Comparison of ENCODE assay signal across 18 cellular contexts in the genomic region with DNA sequence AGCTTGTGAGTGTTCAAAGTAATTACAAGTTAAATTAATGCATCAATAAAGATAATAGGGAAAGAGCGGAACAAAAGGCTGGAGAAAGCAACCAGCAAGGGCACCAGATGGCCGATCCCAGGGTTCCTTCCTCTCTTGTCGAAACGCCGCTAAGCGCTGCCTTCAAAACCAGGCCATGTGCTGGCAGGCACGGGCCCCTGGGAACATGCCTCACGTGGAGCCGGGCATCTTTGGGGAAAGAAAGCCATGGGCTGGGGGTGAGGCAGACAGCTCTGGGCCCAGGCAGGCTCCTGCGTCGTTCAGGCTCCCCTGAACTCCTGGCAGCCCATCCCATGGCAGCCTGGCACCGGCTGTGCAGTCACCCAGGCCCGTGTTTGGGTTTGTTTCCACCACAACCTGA.
DNase-seq lines count a peak whose midpoint lies in the region; ATAC-seq, FAIRE-seq and TF ChIP-seq lines count a peak whose summit lies in the region.
"Had no signal": no experiment of that assay in that cellular context is flagged by ENCODE, and none has a peak within 500 bp of the region (broad histone marks: within the 10 kb centered on the region; RNA-seq: fewer than 3 reads in every experiment).

No MANE protein-coding gene starts in this region.

- intact Hi-C loops in A673 (cut with micrococcal nuclease; ENCODE audit: unreplicated experiment) (no loop called here), CD14-positive monocyte (cut with micrococcal nuclease) (no loop called here)

- H2AFZ ChIP-seq in H1 (ENCODE audit: low read length) = no peak overlapping the region

- H3K14ac ChIP-seq in H1 (ENCODE audit: insufficient read length) = no peak overlapping the region

- H2BK12ac ChIP-seq in H1 (ENCODE audit: low read depth, low read length) = no peak overlapping the region

- H3K18ac ChIP-seq in H1 (ENCODE audit: extremely low read depth, low read length) = no peak overlapping the region

- DNase-seq in A673 (ENCODE audit: low spot score) (peak; percentile 59), BE2C (peak; percentile 64), NCI-H2171 (lab: John Stamatoyannopoulos, UW) (peak; percentile 86), H1 (ENCODE audit: low read depth in 1 of 2, low spot score in 2 of 2) (no peak), CD14-positive monocyte (ENCODE audit: low spot score) (no peak)
- DNase-seq: AML-193; CD4-positive, CD25-positive, alpha-beta regulatory T cell; COR-L47; NCI-H1417; NCI-H1930; NK-92 treated with Interleukin-12 subunit alpha and Interleukin-12 subunit beta, amount 100 ng/mL, for 24 hours; Peyer's patch; SHP77 had no signal

- TF ChIP-seq RAD21 in H1 (IDR thresholded peaks at IDR 0.05 in 1 of 2, conservative IDR thresholded peaks at IDR 0.05 in 1 of 2; ENCODE audit: low read depth in 2 of 2, low read length in 2 of 2) = no peak

- H3K4me1 ChIP-seq in A673 (ENCODE audit: insufficient read depth, low read length, poor library complexity, severe bottlenecking) (no peaks in the 10 kb centered on the region), BE2C (peaks cover 11% of the 10 kb centered on the region), H1 (replicated peaks in 1 of 4; ENCODE audit: control insufficient read depth in 3 of 4, insufficient read depth in 4 of 4, low read length in 3 of 4) (no peaks in the 10 kb centered on the region)

- H3K4me1 Mint-ChIP-seq in CD14-positive monocyte = peaks cover 42% of the 10 kb centered on the region

- no peak overlapping the region for H2AK5ac ChIP-seq in H1 (ENCODE audit: low read depth, low read length)

- WGBS in H1 (ENCODE audit: extremely low coverage in 1 of 2, insufficient coverage in 1 of 2, insufficient read length in 1 of 2, insufficient replicate concordance in 2 of 2, low coverage in 1 of 2, low lambda C conversion rate in 2 of 2, missing lambda C conversion rate in 1 of 2), 2 experiments = 94% methylated on average over 13 of the region's 13 CpGs; no CpG with 5 or more reads in 1 of the 2 experiments

- H3K36me3 ChIP-seq in A673 (ENCODE audit: insufficient read depth, low read length, poor library complexity, severe bottlenecking) = no peaks in the 10 kb centered on the region
- H3K36me3 ChIP-seq in BE2C = peaks cover 11% of the 10 kb centered on the region
- H3K36me3 ChIP-seq in H1 (ENCODE audit: control insufficient read depth in 2 of 4, insufficient read depth in 4 of 4, low read length in 3 of 4) = no peaks in the 10 kb centered on the region
- H3K36me3 ChIP-seq: Peyer's patch had no signal

- H3K9ac ChIP-seq in H1 (replicated peaks in 1 of 4; ENCODE audit: extremely low read depth in 1 of 4, low read depth in 3 of 4, low read length in 3 of 4) = no peak overlapping the region
- H3K9ac ChIP-seq: KMS-11 had no signal

- no peak overlapping the region for H3K4me3 ChIP-seq in A673 (ENCODE audit: low read depth, low read length, poor library complexity, severe bottlenecking)
- H3K4me3 ChIP-seq in BE2C (ENCODE audit: low read depth, low read length) = no peak overlapping the region
- H3K4me3 ChIP-seq in H1 (ENCODE audit: extremely low read depth in 1 of 4, insufficient read depth in 2 of 4, low read depth in 3 of 4, low read length in 4 of 4) = no peak overlapping the region
- H3K4me3 ChIP-seq: GM12878, Peyer's patch, SK-N-MC had no signal

- no peak overlapping the region for H2BK15ac ChIP-seq in H1 (ENCODE audit: low read length)

- no TSS peak for BruUV-seq in A673 (replicated peaks; lab: Mats Ljungman, UMichigan)

- H3K4ac ChIP-seq in H1 (replicated peaks; ENCODE audit: insufficient read length, low read depth, low read length) = no peak overlapping the region

- CTCF ChIA-PET in A673 (lab: Charles Lee) = no interaction called here
- CTCF ChIA-PET in H1 (lab: Charles Lee; ENCODE audit: partially characterized antibody) = interaction anchor here (0.8 to 2.7 kb wide), 4 partner anchors 8 to 87 kb away, joined by 3 to 13 read pairs (median 3); no protein-coding TSS in a partner anchor

- H3K4me2 ChIP-seq in H1 (ENCODE audit: insufficient read depth in 1 of 2, low read depth in 2 of 2, low read length in 2 of 2) = no peak overlapping the region
- H3K4me2 ChIP-seq: KMS-11 had no signal

- no peak overlapping the region for H2BK5ac ChIP-seq in H1 (ENCODE audit: low read depth, low read length)

- H2BK20ac ChIP-seq in H1 (ENCODE audit: low read length) = no peak overlapping the region

- no peak overlapping the region for H4K91ac ChIP-seq in H1 (replicated peaks; ENCODE audit: insufficient read length, low read length)

- POLR2A ChIA-PET in A673 (lab: Charles Lee; ENCODE audit: low non-redundant PET) = no interaction called here
- POLR2A ChIA-PET in H1 (lab: Charles Lee; ENCODE audit: partially characterized antibody) = no interaction called here

- peak overlapping the region; percentile 57; the same call in 1 of the 2 replicates for H4K8ac ChIP-seq in H1 (ENCODE audit: extremely low read depth, insufficient read depth, low read length)

- H3K9me3 Mint-ChIP-seq in CD14-positive monocyte = peaks cover 0 to 1% (median 0%) of the 10 kb centered on the region in 7 donors
- H3K9me3 Mint-ChIP-seq: CD4-positive, CD25-positive, alpha-beta regulatory T cell had no signal

- H3K56ac ChIP-seq in H1 (replicated peaks; ENCODE audit: insufficient read length, low read depth, low read length) = no peak overlapping the region

- H3K9me3 ChIP-seq in A673 (ENCODE audit: low read depth, low read length, poor library complexity, severe bottlenecking) (no peaks in the 10 kb centered on the region), BE2C (no peaks in the 10 kb centered on the region), H1 (ENCODE audit: insufficient read depth in 2 of 2, low read depth in 1 of 2, low read length in 1 of 2) (no peaks in the 10 kb centered on the region)
- H3K9me3 ChIP-seq: Peyer's patch had no signal

- no peak overlapping the region for H2BK120ac ChIP-seq in H1 (replicated peaks; ENCODE audit: low read depth, low read length)

- H3K27ac Mint-ChIP-seq in CD14-positive monocyte = peak overlapping the region in 1 of 7 donors; percentile 4
- H3K27ac Mint-ChIP-seq: CD4-positive, CD25-positive, alpha-beta regulatory T cell had no signal

- peaks cover 0 to 7% of the 10 kb centered on the region in 2 experiments; a peak in 1 of 4 replicates for H3K79me2 ChIP-seq in H1 (ENCODE audit: control insufficient read depth in 1 of 2, insufficient read depth in 2 of 2, low read length in 2 of 2)

- H3K27ac ChIP-seq in A673 (ENCODE audit: low read depth, low read length, poor library complexity, severe bottlenecking) = no peak overlapping the region
- H3K27ac ChIP-seq in H1 (ENCODE audit: low read depth, low read length) = no peak overlapping the region
- H3K27ac ChIP-seq: KMS-11, Peyer's patch, SK-N-MC had no signal

- H4K5ac ChIP-seq in H1 (ENCODE audit: insufficient read length, low read depth, low read length) = no peak overlapping the region

- no peaks in the 10 kb centered on the region for H3K27me3 ChIP-seq in A673 (replicated peaks; ENCODE audit: insufficient read depth, low read depth, low read length, poor library complexity)
- H3K27me3 ChIP-seq in BE2C = no peaks in the 10 kb centered on the region
- H3K27me3 ChIP-seq in H1 (replicated peaks in 1 of 4; ENCODE audit: control insufficient read depth in 3 of 4, extremely low read depth in 1 of 4, insufficient read depth in 3 of 4, low read length in 3 of 4) = no peaks in the 10 kb centered on the region
- H3K27me3 ChIP-seq: Peyer's patch had no signal

- peaks cover 24% of the 10 kb centered on the region in 2 donors for H3K36me3 Mint-ChIP-seq in CD14-positive monocyte
- H3K36me3 Mint-ChIP-seq: CD4-positive, CD25-positive, alpha-beta regulatory T cell had no signal

- FAIRE-seq in H1 (lab: Jason Lieb, UNC) = no peak
- FAIRE-seq: GM12878 had no signal

- H4K20me1 ChIP-seq in H1 (replicated peaks in 1 of 2; ENCODE audit: control insufficient read depth in 1 of 2, insufficient read depth in 2 of 2, low read length in 2 of 2) = peaks cover 10 to 11% of the 10 kb centered on the region in 2 experiments

- peaks cover under 1 to 5% (median 4%) of the 10 kb centered on the region in 3 donors for H3K27me3 Mint-ChIP-seq in CD14-positive monocyte (ENCODE audit: low read depth in 3 of 3)
- H3K27me3 Mint-ChIP-seq: CD4-positive, CD25-positive, alpha-beta regulatory T cell had no signal

- peaks cover 7% of the 10 kb centered on the region; the same call in 1 of the 2 replicates for H3K23me2 ChIP-seq in H1 (ENCODE audit: low read depth, low read length)

- H3K23ac ChIP-seq in H1 (ENCODE audit: insufficient read length) = no peak overlapping the region

- TF ChIP-seq CTCF in A673 (conservative IDR thresholded peaks at IDR 0.05; ENCODE audit: low read depth, low read length) = no peak
- TF ChIP-seq CTCF in BE2C (IDR thresholded peaks at IDR 0.05; ENCODE audit: low read depth, low read length) = no peak
- no peak for TF ChIP-seq CTCF in H1 (IDR thresholded peaks at IDR 0.05; ENCODE audit: control extremely low read depth in 1 of 3, insufficient read depth in 1 of 3, low read depth in 1 of 3, low read length in 3 of 3)
- TF ChIP-seq CTCF in CD14-positive monocyte (IDR thresholded peaks at IDR 0.05) = no peak

- H3K79me1 ChIP-seq in H1 (ENCODE audit: low read depth, low read length) = peaks cover 13% of the 10 kb centered on the region

- no peak for TF ChIP-seq POLR2A in H1 (IDR thresholded peaks at IDR 0.05; ENCODE audit: control extremely low read depth in 1 of 2, low read depth in 2 of 2, low read length in 2 of 2)

- H3K4me3 Mint-ChIP-seq in CD14-positive monocyte = no peak overlapping the region
- H3K4me3 Mint-ChIP-seq: CD4-positive, CD25-positive, alpha-beta regulatory T cell had no signal

- ATAC-seq in HG03469 (IDR thresholded peaks at IDR 0.05; ENCODE audit: unreplicated experiment) = no peak
- no peak for ATAC-seq in HG03108 (IDR thresholded peaks at IDR 0.05; ENCODE audit: unreplicated experiment)
- ATAC-seq: GM12878 had no signal

- TF ChIP-seq EP300 in H1 (IDR thresholded peaks at IDR 0.05; ENCODE audit: borderline replicate concordance in 1 of 2, low read depth in 2 of 2, low read length in 2 of 2) = no peak

TF ChIP-seq in H1, 55 proteins besides CTCF, POLR2A, EP300 and RAD21 (continues in another document):
- no peak for TF ChIP-seq FOSL1 (IDR thresholded peaks at IDR 0.05; ENCODE audit: insufficient read depth, low read depth, low read length)
- no peak for TF ChIP-seq RXRA (IDR thresholded peaks at IDR 0.05; ENCODE audit: insufficient read depth, low read depth, low read length)
- TF ChIP-seq, protein P1, sequence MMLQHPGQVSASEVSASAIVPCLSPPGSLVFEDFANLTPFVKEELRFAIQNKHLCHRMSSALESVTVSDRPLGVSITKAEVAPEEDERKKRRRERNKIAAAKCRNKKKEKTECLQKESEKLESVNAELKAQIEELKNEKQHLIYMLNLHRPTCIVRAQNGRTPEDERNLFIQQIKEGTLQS (IDR thresholded peaks at IDR 0.05; ENCODE audit: insufficient read depth, low read depth, low read length) = no peak

Comparison
In these comparisons a context has a peak if more than half of its experiments do, and no peak if none do; other contexts are left out.
1. DNase-seq: peak in A673 (single experiment), BE2C (single experiment) and NCI-H2171 (single experiment); none in H1 (0 of 2) and CD14-positive monocyte (single experiment).